9 cellular contexts compared by ENCODE assay signal in genomic region chr20:34907616-34908469, GRCh38. TPM values are rescaled to one million over a fixed set of nuclear protein-coding genes. Genes with fewer than 3 reads are reported as not detected.
A peak's percentile ranks its signal among the peaks of the same experiment; 100 is the strongest.
DNase-seq lines count a peak whose midpoint lies in the region; TF ChIP-seq lines count a peak whose summit lies in the region.
"Had no signal": no experiment of that assay in that cellular context is flagged by ENCODE, and none has a peak within 500 bp of the region (broad histone marks: within the 10 kb centered on the region; RNA-seq: fewer than 3 reads in every experiment).

No MANE protein-coding gene starts in this region.

- no peaks in the 10 kb centered on the region for H3K9me3 ChIP-seq in fibroblast of lung (ENCODE audit: control insufficient read depth, insufficient read depth, low read depth, low read length)
- H3K9me3 ChIP-seq in ovary, result no peaks in the 10 kb centered on the region

- H3K4me1 Mint-ChIP-seq in glutamatergic neuron (ENCODE audit: low read depth, unreplicated experiment), result peaks cover 4% of the 10 kb centered on the region

- no peak overlapping the region for H3K9ac ChIP-seq in fibroblast of lung (ENCODE audit: insufficient read depth, low read length)

- H2AFZ ChIP-seq in fibroblast of lung (ENCODE audit: low read length), result peak overlapping the region; percentile 7

- no peak overlapping the region for H3K4me2 ChIP-seq in fibroblast of lung (ENCODE audit: extremely low read depth, insufficient read depth, low read length)

- H3K36me3 ChIP-seq in fibroblast of lung (ENCODE audit: control insufficient read depth, insufficient read depth, low read length) (peaks cover 2% of the 10 kb centered on the region), ovary (no peaks in the 10 kb centered on the region)

- TF ChIP-seq CTCF in fibroblast of lung (conservative IDR thresholded peaks at IDR 0.05 in 1 of 2, IDR thresholded peaks at IDR 0.05 in 1 of 2; ENCODE audit: low read depth in 1 of 2, low read length in 2 of 2) (no peak), ovary (IDR thresholded peaks at IDR 0.05) (no peak), glutamatergic neuron (IDR thresholded peaks at IDR 0.05; ENCODE audit: partially characterized antibody, unreplicated experiment) (no peak)

- H3K36me3 Mint-ChIP-seq in glutamatergic neuron (ENCODE audit: unreplicated experiment), result no peaks in the 10 kb centered on the region

- no peak for TF ChIP-seq POLR2A in ovary (IDR thresholded peaks at IDR 0.05)

- no peaks in the 10 kb centered on the region for H3K27me3 ChIP-seq in fibroblast of lung (ENCODE audit: control insufficient read depth, insufficient read depth, low read length)
- no peaks in the 10 kb centered on the region for H3K27me3 ChIP-seq in ovary

- DNase-seq in NCI-H748 (lab: John Stamatoyannopoulos, UW; ENCODE audit: unreplicated experiment), result peak; percentile 8
- no peak for DNase-seq in NCI-H748 treated with DMSO at 0.1 percent for 48 hours (lab: John Stamatoyannopoulos, UW)
- DNase-seq in SK-MEL-5 (ENCODE audit: low read depth, low spot score), result peak; percentile 94
- DNase-seq in fibroblast of lung (ENCODE audit: low read depth in 2 of 2), result peak; percentile 84 to 89
- peak; percentile 39 to 72 (median 54) for DNase-seq in ovary
- DNase-seq in glutamatergic neuron, result no peak
- DNase-seq in NK-92 treated with Interleukin-12 subunit alpha and Interleukin-12 subunit beta, amount 100 ng/mL, for 24 hours (lab: John Stamatoyannopoulos, UW), result no peak
- DNase-seq in SKM-1 (lab: John Stamatoyannopoulos, UW; ENCODE audit: unreplicated experiment), result no peak
- DNase-seq: DND-41 had no signal

- intact Hi-C loops in ovary (cut with DNase I), result no loop called here

- no peak for TF ChIP-seq EP300 in ovary (IDR thresholded peaks at IDR 0.05)

- WGBS in ovary, 3 donors, result 25 to 33% (median 32%) methylated on average over 7 of the region's 7 CpGs

- no peaks in the 10 kb centered on the region for H3K9me3 Mint-ChIP-seq in glutamatergic neuron (ENCODE audit: unreplicated experiment)

- peaks cover 12% of the 10 kb centered on the region for H3K4me1 ChIP-seq in fibroblast of lung (ENCODE audit: control insufficient read depth, extremely low read depth, insufficient read depth, low read length)
- H3K4me1 ChIP-seq in ovary (ENCODE audit: insufficient read depth), result peaks cover 8% of the 10 kb centered on the region

- in situ Hi-C loops in SK-MEL-5 (cut with HindIII; ENCODE audit: low pct_unique_long_range_greater_than_20kb, low sequenced_read_pairs), result no loop called here

- no peaks in the 10 kb centered on the region for H3K79me2 ChIP-seq in fibroblast of lung (ENCODE audit: control insufficient read depth, insufficient read depth, low read length)

- H3K27ac ChIP-seq in fibroblast of lung (ENCODE audit: insufficient read depth, low read length) (peak overlapping the region; percentile 43), ovary (peak overlapping the region; percentile 8 to 37)

- H3K4me3 ChIP-seq in fibroblast of lung (replicated peaks in 1 of 4; ENCODE audit: control extremely low read depth in 1 of 4, insufficient read depth in 1 of 4, low read depth in 3 of 4, low read length in 4 of 4) (no peak overlapping the region), ovary (no peak overlapping the region)

- H3K27me3 Mint-ChIP-seq in glutamatergic neuron (ENCODE audit: unreplicated experiment), result no peaks in the 10 kb centered on the region

- no peaks in the 10 kb centered on the region for H4K20me1 ChIP-seq in fibroblast of lung (ENCODE audit: control insufficient read depth, extremely low read depth, insufficient read depth, low read length)

- no peak overlapping the region for H3K4me3 Mint-ChIP-seq in glutamatergic neuron (ENCODE audit: unreplicated experiment)

- no peak overlapping the region for H3K27ac Mint-ChIP-seq in glutamatergic neuron (ENCODE audit: unreplicated experiment)

RNA-seq across cellular contexts. Expression of gene ACSS2, which starts 31.4 kb away (rescaled TPM):
- 35.7 and 38.9 TPM in 2 replicates for total RNA-seq in SK-MEL-5 (2014; rRNA removed; shearing (Covaris generic))
- polyA plus RNA-seq in SK-MEL-5 (2015; cell fraction: cytosol; rRNA removed), result 42.8 and 58.7 TPM in 2 replicates
- 84.4 and 133 TPM in 2 replicates for polyA plus RNA-seq in SK-MEL-5 (2015; cell fraction: nucleus; rRNA removed)
- total RNA-seq in fibroblast of lung (50.1 and 129 TPM in 2 replicates), ovary (10 to 100 TPM; 26.8 to 42.6 (median 39.1) TPM), glutamatergic neuron (ENCODE audit: unreplicated experiment) (53.3 TPM)
- polyA plus RNA-seq in fibroblast of lung (52.1 and 59.4 TPM in 2 replicates), ovary (10 to 100 TPM; 25.3 to 59.7 TPM)
- polyA plus RNA-seq in fibroblast of lung (2012), result 43.6 and 54.6 TPM in 2 replicates
- polyA minus RNA-seq in fibroblast of lung (ENCODE audit: low replicate concordance), result 259 and 291 TPM in 2 replicates

RNA-seq across cellular contexts. Expression of gene GGT7, which starts 35.2 kb away (rescaled TPM):
- total RNA-seq in SK-MEL-5 (2014; rRNA removed; shearing (Covaris generic)), result 4.4 and 8.0 TPM in 2 replicates
- 51.1 and 51.3 TPM in 2 replicates for polyA plus RNA-seq in SK-MEL-5 (2015; cell fraction: cytosol; rRNA removed)
- 147 and 176 TPM in 2 replicates for polyA plus RNA-seq in SK-MEL-5 (2015; cell fraction: nucleus; rRNA removed)
- total RNA-seq in fibroblast of lung, result 9.5 and 15.2 TPM in 2 replicates
- 8.2 and 10.3 TPM in 2 replicates for polyA plus RNA-seq in fibroblast of lung
- 15.1 and 19.5 TPM in 2 replicates for polyA plus RNA-seq in fibroblast of lung (2012)
- polyA minus RNA-seq in fibroblast of lung (ENCODE audit: low replicate concordance), result 15.0 and 17.3 TPM in 2 replicates
- 10 to 100 TPM; 16.9 to 30.3 (median 19.5) TPM for total RNA-seq in ovary
- 10 to 100 TPM in 1 of 2 donors, 1 to 10 TPM in 1; 4.4 to 15.5 TPM for polyA plus RNA-seq in ovary
- total RNA-seq in glutamatergic neuron (ENCODE audit: unreplicated experiment), result 81.9 TPM

RNA-seq across cellular contexts. Expression of gene GSS, which starts 47.8 kb away (rescaled TPM):
- total RNA-seq in SK-MEL-5 (2014; rRNA removed; shearing (Covaris generic)), result 154 and 164 TPM in 2 replicates
- polyA plus RNA-seq in SK-MEL-5 (2015; cell fraction: cytosol; rRNA removed), result 118 and 145 TPM in 2 replicates
- 436 and 469 TPM in 2 replicates for polyA plus RNA-seq in SK-MEL-5 (2015; cell fraction: nucleus; rRNA removed)
- total RNA-seq in fibroblast of lung (39.0 and 71.3 TPM in 2 replicates), ovary (10 to 100 TPM; 14.5 to 35.3 (median 22.2) TPM), glutamatergic neuron (ENCODE audit: unreplicated experiment) (28.2 TPM)
- polyA plus RNA-seq in fibroblast of lung (55.3 and 68.8 TPM in 2 replicates), ovary (10 to 100 TPM; 19.8 to 42.0 TPM)
- polyA plus RNA-seq in fibroblast of lung (2012), result 51.2 and 69.6 TPM in 2 replicates
- polyA minus RNA-seq in fibroblast of lung (ENCODE audit: low replicate concordance), result 67.0 and 80.5 TPM in 2 replicates

RNA-seq across cellular contexts. Expression of gene MYH7B, which starts 47.8 kb away (rescaled TPM):
- total RNA-seq in SK-MEL-5 (2014; rRNA removed; shearing (Covaris generic)), result 0.03 and 0.08 TPM in 2 replicates
- polyA plus RNA-seq in SK-MEL-5 (2015; cell fraction: cytosol; rRNA removed), result 0.15 and 0.69 TPM in 2 replicates
- 1.00 and 3.7 TPM in 2 replicates for polyA plus RNA-seq in SK-MEL-5 (2015; cell fraction: nucleus; rRNA removed)
- total RNA-seq in fibroblast of lung (0.26 and 0.33 TPM in 2 replicates), ovary (1 to 10 TPM in 4 of 7 donors, under 1 TPM in 3; 0.74 to 2.6 (median 1.1) TPM), glutamatergic neuron (ENCODE audit: unreplicated experiment) (1.5 TPM)
- polyA plus RNA-seq in fibroblast of lung (0.01 and 0.03 TPM in 2 replicates), ovary (1 to 10 TPM in 1 of 2 donors, under 1 TPM in 1; 0.30 to 2.3 TPM)
- 0.06 and 0.10 TPM in 2 replicates for polyA plus RNA-seq in fibroblast of lung (2012)
- polyA minus RNA-seq in fibroblast of lung (ENCODE audit: low replicate concordance), result not detected in 2 replicates

Comparison
In these comparisons a context has a peak if more than half of its experiments do, and no peak if none do; other contexts are left out.
1. DNase-seq: peak in NCI-H748 (single experiment), SK-MEL-5 (single experiment), fibroblast of lung (2 of 2) and ovary (5 of 5); none in NCI-H748 treated with DMSO at 0.1 percent for 48 hours (single experiment), glutamatergic neuron (single experiment), NK-92 treated with Interleukin-12 subunit alpha and Interleukin-12 subunit beta, amount 100 ng/mL, for 24 hours (single experiment) and SKM-1 (single experiment).